Comparison of ENCODE assay signal across 18 cellular contexts in genomic region chr2:18505703-18506341, GRCh38.
"Had no signal": no experiment of that assay in that cellular context is flagged by ENCODE, and none has a peak within 500 bp of the region (broad histone marks: within the 10 kb centered on the region; RNA-seq: fewer than 3 reads in every experiment).

No MANE protein-coding gene starts in this region.

- H3K36me3 ChIP-seq: brain microvascular endothelial cell, colonic mucosa had no signal

- H3K27me3 ChIP-seq: brain microvascular endothelial cell, colonic mucosa had no signal

- H3K9me3 ChIP-seq: colonic mucosa had no signal

- H3K27ac ChIP-seq: brain microvascular endothelial cell, colonic mucosa, epithelial cell of prostate had no signal

- ATAC-seq: activated CD8-positive, alpha-beta T cell treated with anti-CD3 and anti-CD28 coated beads, Interleukin-2, amount 10 ng/mL, durations not matched to agents 7 days and 5 days; activated T-cell treated with anti-CD3 and anti-CD28 coated beads, Interleukin-2, amount 50 U/mL, for 4 hours; left lobe of liver had no signal

- DNase-seq: activated CD4-positive, alpha-beta T cell treated with anti-CD3 and anti-CD28 coated beads, Interleukin-2, amount 10 ng/mL, durations not matched to agents 7 days and 5 days; activated CD8-positive, alpha-beta memory T cell treated with anti-CD3 and anti-CD28 coated beads, Interleukin-2, amount 50 U/mL, for 4 hours; activated CD8-positive, alpha-beta T cell treated with anti-CD3 and anti-CD28 coated beads, Interleukin-2, amount 10 ng/mL, durations not matched to agents 7 days and 5 days; activated naive CD4-positive, alpha-beta T cell treated with anti-CD3 and anti-CD28 coated beads for 36 hours; activated T-cell treated with anti-CD3 and anti-CD28 coated beads, Interleukin-2, amount 50 U/mL, for 4 hours; aorta; brain microvascular endothelial cell; colonic mucosa; endodermal cell; hypothalamus; nucleus accumbens; posterior cingulate gyrus; stimulated activated naive CD4-positive, alpha-beta T cell had no signal

- H3K4me1 ChIP-seq: colonic mucosa had no signal

- FAIRE-seq: frontal cortex, keratinocyte had no signal

- H3K4me3 ChIP-seq: colonic mucosa, lung had no signal
